In the genomic region with DNA sequence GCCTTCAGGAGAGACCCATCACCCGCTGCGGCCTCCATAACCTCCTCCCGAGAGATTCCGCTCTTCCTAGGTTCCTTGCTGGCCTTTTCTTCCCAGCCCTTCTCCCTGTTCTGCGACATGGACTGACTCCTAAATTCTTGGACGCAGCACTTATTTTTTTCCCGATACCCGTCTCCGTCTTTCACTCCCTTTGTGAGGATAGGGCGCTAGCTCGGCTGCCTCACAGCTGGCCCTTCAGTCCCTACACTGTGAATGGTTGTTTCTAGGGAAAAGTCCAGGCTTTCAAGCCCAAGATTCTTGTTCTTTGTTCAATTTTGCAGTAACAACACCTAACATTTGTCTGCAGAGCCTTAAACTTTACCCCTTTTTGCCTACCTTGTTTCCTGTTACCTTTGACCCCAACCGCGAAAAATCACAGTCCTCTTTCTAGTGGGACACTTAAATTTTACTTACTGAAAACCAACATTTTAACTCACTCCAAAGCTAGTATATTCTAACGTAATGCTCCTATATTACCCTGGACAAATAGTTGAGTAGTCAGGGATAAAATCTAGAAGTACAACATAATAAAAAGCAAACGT, we compare ENCODE assay signal across 8 cellular contexts. TPM values are rescaled to one million over a fixed set of nuclear protein-coding genes. Genes with fewer than 3 reads are reported as not detected.
A peak's percentile ranks its signal among the peaks of the same experiment; 100 is the strongest.
DNase-seq lines count a peak whose midpoint lies in the region; ATAC-seq and TF ChIP-seq lines count a peak whose summit lies in the region.

No MANE protein-coding gene starts in this region.

- peak overlapping the region; percentile 87 for H3K27ac ChIP-seq in CD8-positive, alpha-beta T cell (ENCODE audit: low read depth, low read length)
- H3K27ac ChIP-seq in angular gyrus (ENCODE audit: low read depth, low read length) = peak overlapping the region; percentile 99
- peak overlapping the region; percentile 89 to 94 (median 92) for H3K27ac ChIP-seq in stomach

- H3K4me1 ChIP-seq in CD8-positive, alpha-beta T cell (ENCODE audit: insufficient read depth, low read length) = peaks cover 12% of the 10 kb centered on the region
- H3K4me1 ChIP-seq in stomach = peaks cover 11 to 31% (median 24%) of the 10 kb centered on the region in 4 donors

- no peak for ATAC-seq in CD8-positive, alpha-beta T cell
- ATAC-seq in HG02885 (IDR thresholded peaks at IDR 0.05; ENCODE audit: poor library complexity, unreplicated experiment) = peak; percentile 2

- H3K27ac Mint-ChIP-seq in CD8-positive, alpha-beta T cell = peak overlapping the region; percentile 96

- no peaks in the 10 kb centered on the region for H3K9me3 Mint-ChIP-seq in CD8-positive, alpha-beta T cell

- TF ChIP-seq CTCF in CD8-positive, alpha-beta T cell (IDR thresholded peaks at IDR 0.05) = no peak
- no peak for TF ChIP-seq CTCF in stomach (IDR thresholded peaks at IDR 0.05)

- peaks cover 24% of the 10 kb centered on the region for H3K4me1 Mint-ChIP-seq in CD8-positive, alpha-beta T cell (ENCODE audit: low read depth)

- no peaks in the 10 kb centered on the region for H3K27me3 Mint-ChIP-seq in CD8-positive, alpha-beta T cell (ENCODE audit: low read depth)

- TF ChIP-seq EP300 in stomach (IDR thresholded peaks at IDR 0.05) = no peak

- no peaks in the 10 kb centered on the region for H3K9me3 ChIP-seq in CD8-positive, alpha-beta T cell (ENCODE audit: low read length)
- H3K9me3 ChIP-seq in stomach = no peaks in the 10 kb centered on the region

- 8 to 12% (median 9%) methylated on average over 15 of the region's 15 CpGs for WGBS in stomach, 5 donors

- peaks cover 9% of the 10 kb centered on the region for H3K36me3 Mint-ChIP-seq in CD8-positive, alpha-beta T cell

- H3K4me3 Mint-ChIP-seq in CD8-positive, alpha-beta T cell = peak overlapping the region; percentile 89

- peak overlapping the region; percentile 86 for H3K4me3 ChIP-seq in CD8-positive, alpha-beta T cell (ENCODE audit: low read depth, low read length)
- peak overlapping the region; percentile 72 to 95 (median 84) for H3K4me3 ChIP-seq in stomach

- H3K36me3 ChIP-seq in CD8-positive, alpha-beta T cell (ENCODE audit: insufficient read depth, low read length) = no peaks in the 10 kb centered on the region
- H3K36me3 ChIP-seq in stomach = no peaks in the 10 kb centered on the region

- TF ChIP-seq POLR2A in stomach (IDR thresholded peaks at IDR 0.05) = no peak

- intact Hi-C loops in CD8-positive, alpha-beta T cell (cut with DNase I, micrococcal nuclease) = loop anchor here (2.0 to 10.0 kb wide), 8 partner anchors 20 to 650 kb away; partner anchors contain the start of genes ARMC8 (in 1 of the 2), CEP70 (in 1 of the 2), FAIM (in 1 of the 2) and NME9 (in 1 of the 2)
- intact Hi-C loops in stomach (cut with DNase I; ENCODE audit: low total_unique reads) = loop anchor here (10.0 kb wide), 1 partner anchor 80 kb away; no protein-coding TSS in a partner anchor

- H3K27me3 ChIP-seq in CD8-positive, alpha-beta T cell (ENCODE audit: insufficient read depth, low read length) = no peaks in the 10 kb centered on the region
- no peaks in the 10 kb centered on the region for H3K27me3 ChIP-seq in stomach

- POLR2A ChIA-PET in CD8-positive, alpha-beta T cell (lab: Charles Lee) = interaction anchor here (1.0 kb wide), 1 partner anchor 241 kb away, joined by 5 read pairs; the partner anchor contains the start of gene CEP70

- no peak for DNase-seq in CD8-positive, alpha-beta T cell
- peak; percentile 73 for DNase-seq in inferior parietal cortex (ENCODE audit: extremely low spot score)
- no peak for DNase-seq in stomach
- no peak for DNase-seq in NCI-H82 (lab: John Stamatoyannopoulos, UW)
- DNase-seq in SK-N-DZ (ENCODE audit: low spot score) = no peak
- DNase-seq in GM19238 (ENCODE audit: insufficient read length, low spot score) = no peak

- CTCF ChIA-PET in CD8-positive, alpha-beta T cell (lab: Charles Lee) = interaction anchor here (0.7 to 3.7 kb wide), 3 partner anchors 25 to 81 kb away, joined by 3 to 19 read pairs (median 3); no protein-coding TSS in a partner anchor

RNA-seq across cellular contexts. Expression of gene PIK3CB, which starts 0.5 kb away (rescaled TPM):
- total RNA-seq in CD8-positive, alpha-beta T cell = 10 to 100 TPM; 14.7 to 15.0 TPM
- 10 to 100 TPM in 3 of 5 donors, 1 to 10 TPM in 2; 2.9 to 43.7 (median 11.6) TPM for total RNA-seq in stomach
- 1 to 10 TPM; 8.5 to 9.2 (median 9.2) TPM for polyA plus RNA-seq in stomach
- polyA plus RNA-seq in SK-N-DZ (2014; cell fraction: cytosol; rRNA removed) = 2.4 TPM in 2 replicates
- polyA plus RNA-seq in SK-N-DZ (2014; cell fraction: nucleus; rRNA removed) = 1.9 and 2.4 TPM in 2 replicates
